ENCODE assay signal across 17 cellular contexts in genomic region chr6:149852881-149853280, GRCh38. TPM values are rescaled to one million over a fixed set of nuclear protein-coding genes. Genes with fewer than 3 reads are reported as not detected.
DNase-seq lines count a peak whose midpoint lies in the region; ATAC-seq and TF ChIP-seq lines count a peak whose summit lies in the region.
"Had no signal": no experiment of that assay in that cellular context is flagged by ENCODE, and none has a peak within 500 bp of the region (broad histone marks: within the 10 kb centered on the region; RNA-seq: fewer than 3 reads in every experiment).

No MANE protein-coding gene starts in this region.

- TF ChIP-seq CTCF in natural killer cell (IDR thresholded peaks at IDR 0.05) = no peak

- peak overlapping the region; percentile 27 for H3K4me3 Mint-ChIP-seq in natural killer cell treated with Interleukin-12 subunit alpha and Interleukin-12 subunit beta and Interleukin-15 and Interleukin-18, amount 100 ng/mL, for 72 hours
- H3K4me3 Mint-ChIP-seq in natural killer cell (no peak overlapping the region), memory B cell (peak overlapping the region; percentile 67)
- H3K4me3 Mint-ChIP-seq in activated T-helper 17 cell treated with anti-CD3 and anti-CD28 coated beads, Interleukin-2, amount 50 U/mL, for 72 hours = peak overlapping the region; percentile 30

- H3K36me3 Mint-ChIP-seq in natural killer cell treated with Interleukin-12 subunit alpha and Interleukin-12 subunit beta and Interleukin-15 and Interleukin-18, amount 100 ng/mL, for 72 hours = no peaks in the 10 kb centered on the region
- H3K36me3 Mint-ChIP-seq in natural killer cell (no peaks in the 10 kb centered on the region), memory B cell (peaks cover 2% of the 10 kb centered on the region)
- no peaks in the 10 kb centered on the region for H3K36me3 Mint-ChIP-seq in activated T-helper 17 cell treated with anti-CD3 and anti-CD28 coated beads, Interleukin-2, amount 50 U/mL, for 72 hours (ENCODE audit: low read depth)

- peak; percentile 77 to 87 for ATAC-seq in natural killer cell treated with Interleukin-12 subunit alpha and Interleukin-12 subunit beta and Interleukin-15 and Interleukin-18, amount 100 ng/mL, for 72 hours
- ATAC-seq in natural killer cell (no peak), memory B cell (ENCODE audit: low read depth) (no peak), HG03354 (IDR thresholded peaks at IDR 0.05; ENCODE audit: poor library complexity, severe bottlenecking, unreplicated experiment) (no peak), GM21825 (IDR thresholded peaks at IDR 0.05; ENCODE audit: unreplicated experiment) (no peak)
- peak; percentile 51 for ATAC-seq in activated T-helper 17 cell treated with anti-CD3 and anti-CD28 coated beads, Interleukin-2, amount 50 U/mL, for 72 hours (replicated peaks)
- ATAC-seq: HCT116 had no signal

- no peak for DNase-seq in natural killer cell treated with Interleukin-12 subunit alpha and Interleukin-12 subunit beta and Interleukin-15 and Interleukin-18, amount 100 ng/mL, for 72 hours (ENCODE audit: low spot score)
- DNase-seq in natural killer cell = no peak
- no peak for DNase-seq in memory B cell (ENCODE audit: low spot score in 2 of 2)
- DNase-seq in erythroblast (lab: John Stamatoyannopoulos, UW) = no peak
- no peak for DNase-seq in NCI-H187 treated with DMSO at 0.1 percent for 48 hours (lab: John Stamatoyannopoulos, UW)
- DNase-seq: activated CD8-positive, alpha-beta memory T cell treated with anti-CD3 and anti-CD28 coated beads, Interleukin-2, amount 50 U/mL, for 48 hours; activated gamma-delta T cell treated with Interleukin-2 at 50 U/mL for 16 hours; anterior cingulate cortex; cerebellar nuclear complex; effector CD8-positive, alpha-beta T cell; KG1; NCI-H2081 treated with DMSO at 0.1 percent for 48 hours; tibial artery had no signal

- TF ChIP-seq POLR2A in erythroblast (IDR thresholded peaks at IDR 0.05; ENCODE audit: low read length) = no peak

- no peak overlapping the region for H3K27ac Mint-ChIP-seq in natural killer cell treated with Interleukin-12 subunit alpha and Interleukin-12 subunit beta and Interleukin-15 and Interleukin-18, amount 100 ng/mL, for 72 hours
- H3K27ac Mint-ChIP-seq in natural killer cell = no peak overlapping the region
- no peak overlapping the region for H3K27ac Mint-ChIP-seq in activated T-helper 17 cell treated with anti-CD3 and anti-CD28 coated beads, Interleukin-2, amount 50 U/mL, for 72 hours
- no peak overlapping the region for H3K27ac Mint-ChIP-seq in memory B cell

- H3K4me1 Mint-ChIP-seq in natural killer cell treated with Interleukin-12 subunit alpha and Interleukin-12 subunit beta and Interleukin-15 and Interleukin-18, amount 100 ng/mL, for 72 hours (ENCODE audit: low read depth in 2 of 2) = peaks cover 17% of the 10 kb centered on the region in 2 donors
- peaks cover 8 to 13% of the 10 kb centered on the region in 2 donors for H3K4me1 Mint-ChIP-seq in natural killer cell
- H3K4me1 Mint-ChIP-seq in activated T-helper 17 cell treated with anti-CD3 and anti-CD28 coated beads, Interleukin-2, amount 50 U/mL, for 72 hours = peaks cover 16% of the 10 kb centered on the region
- H3K4me1 Mint-ChIP-seq in memory B cell = peaks cover 28% of the 10 kb centered on the region

- intact Hi-C loops in natural killer cell (cut with micrococcal nuclease) = no loop called here

- peaks cover 17 to 32% of the 10 kb centered on the region in 2 donors for H3K27me3 Mint-ChIP-seq in natural killer cell treated with Interleukin-12 subunit alpha and Interleukin-12 subunit beta and Interleukin-15 and Interleukin-18, amount 100 ng/mL, for 72 hours
- peaks cover 29 to 43% of the 10 kb centered on the region in 2 donors for H3K27me3 Mint-ChIP-seq in natural killer cell (ENCODE audit: low read depth in 2 of 2)
- no peaks in the 10 kb centered on the region for H3K27me3 Mint-ChIP-seq in activated T-helper 17 cell treated with anti-CD3 and anti-CD28 coated beads, Interleukin-2, amount 50 U/mL, for 72 hours
- H3K27me3 Mint-ChIP-seq in memory B cell = peaks cover 2% of the 10 kb centered on the region

- no peaks in the 10 kb centered on the region for H3K9me3 Mint-ChIP-seq in natural killer cell treated with Interleukin-12 subunit alpha and Interleukin-12 subunit beta and Interleukin-15 and Interleukin-18, amount 100 ng/mL, for 72 hours
- H3K9me3 Mint-ChIP-seq in natural killer cell (no peaks in the 10 kb centered on the region), memory B cell (peaks cover 1% of the 10 kb centered on the region)
- H3K9me3 Mint-ChIP-seq in activated T-helper 17 cell treated with anti-CD3 and anti-CD28 coated beads, Interleukin-2, amount 50 U/mL, for 72 hours = no peaks in the 10 kb centered on the region

RNA-seq across cellular contexts. Expression of gene LRP11, which starts 11.3 kb away (rescaled TPM):
- total RNA-seq in natural killer cell treated with Interleukin-12 subunit alpha and Interleukin-12 subunit beta and Interleukin-15 and Interleukin-18, amount 100 ng/mL, for 72 hours = 1 to 10 TPM; 1.6 to 2.9 TPM
- total RNA-seq in natural killer cell = under 1 TPM; 0.16 to 0.43 (median 0.26) TPM
- total RNA-seq in activated T-helper 17 cell treated with anti-CD3 and anti-CD28 coated beads, Interleukin-2, amount 50 U/mL, for 72 hours = 1 to 10 TPM; 6.5 to 9.6 TPM

RNA-seq across cellular contexts. Expression of gene RAET1E, which starts 45.0 kb away (rescaled TPM):
- not detected for total RNA-seq in natural killer cell treated with Interleukin-12 subunit alpha and Interleukin-12 subunit beta and Interleukin-15 and Interleukin-18, amount 100 ng/mL, for 72 hours
- total RNA-seq in natural killer cell = not detected
- 1 to 10 TPM in 1 of 2 donors, under 1 TPM in 1; 0.99 to 4.9 TPM for total RNA-seq in activated T-helper 17 cell treated with anti-CD3 and anti-CD28 coated beads, Interleukin-2, amount 50 U/mL, for 72 hours

Comparison
In these comparisons a context has a peak if more than half of its experiments do, and no peak if none do; other contexts are left out.
1. ATAC-seq: peak in natural killer cell treated with Interleukin-12 subunit alpha and Interleukin-12 subunit beta and Interleukin-15 and Interleukin-18, amount 100 ng/mL, for 72 hours (2 of 2) and activated T-helper 17 cell treated with anti-CD3 and anti-CD28 coated beads, Interleukin-2, amount 50 U/mL, for 72 hours (single experiment); none in natural killer cell (0 of 3), memory B cell (single experiment), HG03354 (single experiment) and GM21825 (single experiment).